ENCODE assay signal across 9 cellular contexts in the genomic region with DNA sequence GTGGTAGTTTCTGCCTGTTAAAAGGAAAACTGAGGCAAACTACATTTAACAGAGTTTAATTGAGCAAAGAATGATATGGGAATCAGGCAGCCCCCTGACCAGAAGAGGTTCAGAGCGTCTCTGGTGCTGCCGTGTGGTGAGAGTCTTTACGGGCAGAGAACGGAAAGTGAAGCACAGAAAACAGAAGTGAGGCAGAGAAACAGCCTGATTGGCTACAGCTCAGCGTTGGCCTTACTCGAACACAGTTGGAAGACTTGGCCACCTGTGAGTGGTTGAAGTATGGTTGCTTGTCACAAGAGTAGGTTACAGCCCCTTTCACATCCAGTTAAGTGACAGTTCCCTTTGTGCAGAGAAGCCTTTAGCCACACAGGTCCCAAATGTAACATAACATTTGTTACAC. TPM values are rescaled to one million over a fixed set of nuclear protein-coding genes. Genes with fewer than 3 reads are reported as not detected.
DNase-seq lines count a peak whose midpoint lies in the region; ATAC-seq and TF ChIP-seq lines count a peak whose summit lies in the region.
"Had no signal": no experiment of that assay in that cellular context is flagged by ENCODE, and none has a peak within 500 bp of the region (broad histone marks: within the 10 kb centered on the region; RNA-seq: fewer than 3 reads in every experiment).

No MANE protein-coding gene starts in this region.

- no peak overlapping the region for H3K27ac ChIP-seq in GM23338 (ENCODE audit: low read depth)
- H3K27ac ChIP-seq in ascending aorta, result peak overlapping the region in 1 of 2 donors; percentile 45

- ATAC-seq in GM18511 (IDR thresholded peaks at IDR 0.05; ENCODE audit: unreplicated experiment) (peak; percentile 99), GM23338 (peak; percentile 78)

- H3K9me3 Mint-ChIP-seq in GM23338, result no peaks in the 10 kb centered on the region
- H3K9me3 Mint-ChIP-seq in nephron, result no peaks in the 10 kb centered on the region

- peak overlapping the region; percentile 86; the same call in 1 of the 2 replicates for H2AFZ ChIP-seq in GM23338

- no peaks in the 10 kb centered on the region for H3K9me2 ChIP-seq in GM23338 (ENCODE audit: insufficient read depth)

- H3K4me2 ChIP-seq in GM23338, result no peak overlapping the region

- H3K36me3 Mint-ChIP-seq in GM23338 (ENCODE audit: low read depth) (no peaks in the 10 kb centered on the region; the same call in 1 of the 3 replicates), nephron (ENCODE audit: low read depth) (no peaks in the 10 kb centered on the region)

- H3K4me1 ChIP-seq in GM23338 (ENCODE audit: insufficient read depth) (peaks cover 6% of the 10 kb centered on the region), ascending aorta (peaks cover 0 to 3% of the 10 kb centered on the region in 2 donors)

- H3F3A ChIP-seq in GM23338 (replicated peaks; ENCODE audit: low read depth), result no peaks in the 10 kb centered on the region

- H3K79me2 ChIP-seq in GM23338 (replicated peaks; ENCODE audit: insufficient read depth), result no peaks in the 10 kb centered on the region

- TF ChIP-seq CTCF in GM23338 (conservative IDR thresholded peaks at IDR 0.05; ENCODE audit: low read depth in 2 of 2), result no peak
- peak; percentile 10 for TF ChIP-seq CTCF in NB4 (IDR thresholded peaks at IDR 0.05; ENCODE audit: low read depth, low read length)
- TF ChIP-seq CTCF in ascending aorta (IDR thresholded peaks at IDR 0.05), result no peak
- no peak for TF ChIP-seq CTCF in nephron (IDR thresholded peaks at IDR 0.05; ENCODE audit: unreplicated experiment in 3 of 3)

- H4K20me1 ChIP-seq in GM23338 (replicated peaks; ENCODE audit: insufficient read depth), result no peaks in the 10 kb centered on the region

- H3K27me3 Mint-ChIP-seq in GM23338 (ENCODE audit: insufficient read depth, low read depth, poor library complexity) (peaks cover 4% of the 10 kb centered on the region), nephron (ENCODE audit: low read depth) (no peaks in the 10 kb centered on the region)

- H3K4me1 Mint-ChIP-seq in GM23338 (peaks cover 22% of the 10 kb centered on the region), nephron (peaks cover 48% of the 10 kb centered on the region)

- DNase-seq in GM23338 (ENCODE audit: low spot score), result peak; percentile 24
- DNase-seq in NB4 (ENCODE audit: low read depth), result peak; percentile 91
- peak in 1 of 2 donors; percentile 71 for DNase-seq in ascending aorta (ENCODE audit: low spot score in 2 of 2)
- DNase-seq in RKO (ENCODE audit: low spot score), result no peak
- no peak for DNase-seq in SKM-1 (lab: John Stamatoyannopoulos, UW; ENCODE audit: unreplicated experiment)
- DNase-seq in DMS 273 treated with DMSO at 0.1 percent for 48 hours (lab: John Stamatoyannopoulos, UW), result no peak

- H3K27me3 ChIP-seq in GM23338 (ENCODE audit: insufficient read depth) (no peaks in the 10 kb centered on the region), ascending aorta (no peaks in the 10 kb centered on the region)

- intact Hi-C loops in ascending aorta (cut with DNase I), result no loop called here

- H3K4me3 ChIP-seq in GM23338, result no peak overlapping the region
- peak overlapping the region; percentile 54 for H3K4me3 ChIP-seq in NB4 (ENCODE audit: low read depth, low read length)
- peak overlapping the region; percentile 4 to 52 for H3K4me3 ChIP-seq in ascending aorta

- H3K9me3 ChIP-seq in ascending aorta, result no peaks in the 10 kb centered on the region

- H3K36me3 ChIP-seq in GM23338 (ENCODE audit: insufficient read depth) (no peaks in the 10 kb centered on the region), ascending aorta (no peaks in the 10 kb centered on the region)

- TF ChIP-seq POLR2A in NB4 (IDR thresholded peaks at IDR 0.05; ENCODE audit: extremely low read depth, insufficient read length), result peak; percentile 49

- H3K4me3 Mint-ChIP-seq in GM23338 (no peak overlapping the region), nephron (peak overlapping the region in 1 of 3 experiments; percentile 4)

- H3K27ac Mint-ChIP-seq in GM23338 (no peak overlapping the region), nephron (peak overlapping the region in 2 of 3 experiments; percentile 17 to 67)

TF ChIP-seq in GM23338, 12 proteins besides CTCF, POLR2A, EP300 and RAD21:
- no peak for TF ChIP-seq ZNF331 (CRISPR knock-in tag; IDR thresholded peaks at IDR 0.05; ENCODE audit: low read depth)
- TF ChIP-seq EZH2phosphoT487 (IDR thresholded peaks at IDR 0.05; ENCODE audit: unreplicated experiment), result no peak
- TF ChIP-seq, protein P1, sequence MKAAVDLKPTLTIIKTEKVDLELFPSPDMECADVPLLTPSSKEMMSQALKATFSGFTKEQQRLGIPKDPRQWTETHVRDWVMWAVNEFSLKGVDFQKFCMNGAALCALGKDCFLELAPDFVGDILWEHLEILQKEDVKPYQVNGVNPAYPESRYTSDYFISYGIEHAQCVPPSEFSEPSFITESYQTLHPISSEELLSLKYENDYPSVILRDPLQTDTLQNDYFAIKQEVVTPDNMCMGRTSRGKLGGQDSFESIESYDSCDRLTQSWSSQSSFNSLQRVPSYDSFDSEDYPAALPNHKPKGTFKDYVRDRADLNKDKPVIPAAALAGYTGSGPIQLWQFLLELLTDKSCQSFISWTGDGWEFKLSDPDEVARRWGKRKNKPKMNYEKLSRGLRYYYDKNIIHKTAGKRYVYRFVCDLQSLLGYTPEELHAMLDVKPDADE (IDR thresholded peaks at IDR 0.05), result no peak
- TF ChIP-seq, protein P2, sequence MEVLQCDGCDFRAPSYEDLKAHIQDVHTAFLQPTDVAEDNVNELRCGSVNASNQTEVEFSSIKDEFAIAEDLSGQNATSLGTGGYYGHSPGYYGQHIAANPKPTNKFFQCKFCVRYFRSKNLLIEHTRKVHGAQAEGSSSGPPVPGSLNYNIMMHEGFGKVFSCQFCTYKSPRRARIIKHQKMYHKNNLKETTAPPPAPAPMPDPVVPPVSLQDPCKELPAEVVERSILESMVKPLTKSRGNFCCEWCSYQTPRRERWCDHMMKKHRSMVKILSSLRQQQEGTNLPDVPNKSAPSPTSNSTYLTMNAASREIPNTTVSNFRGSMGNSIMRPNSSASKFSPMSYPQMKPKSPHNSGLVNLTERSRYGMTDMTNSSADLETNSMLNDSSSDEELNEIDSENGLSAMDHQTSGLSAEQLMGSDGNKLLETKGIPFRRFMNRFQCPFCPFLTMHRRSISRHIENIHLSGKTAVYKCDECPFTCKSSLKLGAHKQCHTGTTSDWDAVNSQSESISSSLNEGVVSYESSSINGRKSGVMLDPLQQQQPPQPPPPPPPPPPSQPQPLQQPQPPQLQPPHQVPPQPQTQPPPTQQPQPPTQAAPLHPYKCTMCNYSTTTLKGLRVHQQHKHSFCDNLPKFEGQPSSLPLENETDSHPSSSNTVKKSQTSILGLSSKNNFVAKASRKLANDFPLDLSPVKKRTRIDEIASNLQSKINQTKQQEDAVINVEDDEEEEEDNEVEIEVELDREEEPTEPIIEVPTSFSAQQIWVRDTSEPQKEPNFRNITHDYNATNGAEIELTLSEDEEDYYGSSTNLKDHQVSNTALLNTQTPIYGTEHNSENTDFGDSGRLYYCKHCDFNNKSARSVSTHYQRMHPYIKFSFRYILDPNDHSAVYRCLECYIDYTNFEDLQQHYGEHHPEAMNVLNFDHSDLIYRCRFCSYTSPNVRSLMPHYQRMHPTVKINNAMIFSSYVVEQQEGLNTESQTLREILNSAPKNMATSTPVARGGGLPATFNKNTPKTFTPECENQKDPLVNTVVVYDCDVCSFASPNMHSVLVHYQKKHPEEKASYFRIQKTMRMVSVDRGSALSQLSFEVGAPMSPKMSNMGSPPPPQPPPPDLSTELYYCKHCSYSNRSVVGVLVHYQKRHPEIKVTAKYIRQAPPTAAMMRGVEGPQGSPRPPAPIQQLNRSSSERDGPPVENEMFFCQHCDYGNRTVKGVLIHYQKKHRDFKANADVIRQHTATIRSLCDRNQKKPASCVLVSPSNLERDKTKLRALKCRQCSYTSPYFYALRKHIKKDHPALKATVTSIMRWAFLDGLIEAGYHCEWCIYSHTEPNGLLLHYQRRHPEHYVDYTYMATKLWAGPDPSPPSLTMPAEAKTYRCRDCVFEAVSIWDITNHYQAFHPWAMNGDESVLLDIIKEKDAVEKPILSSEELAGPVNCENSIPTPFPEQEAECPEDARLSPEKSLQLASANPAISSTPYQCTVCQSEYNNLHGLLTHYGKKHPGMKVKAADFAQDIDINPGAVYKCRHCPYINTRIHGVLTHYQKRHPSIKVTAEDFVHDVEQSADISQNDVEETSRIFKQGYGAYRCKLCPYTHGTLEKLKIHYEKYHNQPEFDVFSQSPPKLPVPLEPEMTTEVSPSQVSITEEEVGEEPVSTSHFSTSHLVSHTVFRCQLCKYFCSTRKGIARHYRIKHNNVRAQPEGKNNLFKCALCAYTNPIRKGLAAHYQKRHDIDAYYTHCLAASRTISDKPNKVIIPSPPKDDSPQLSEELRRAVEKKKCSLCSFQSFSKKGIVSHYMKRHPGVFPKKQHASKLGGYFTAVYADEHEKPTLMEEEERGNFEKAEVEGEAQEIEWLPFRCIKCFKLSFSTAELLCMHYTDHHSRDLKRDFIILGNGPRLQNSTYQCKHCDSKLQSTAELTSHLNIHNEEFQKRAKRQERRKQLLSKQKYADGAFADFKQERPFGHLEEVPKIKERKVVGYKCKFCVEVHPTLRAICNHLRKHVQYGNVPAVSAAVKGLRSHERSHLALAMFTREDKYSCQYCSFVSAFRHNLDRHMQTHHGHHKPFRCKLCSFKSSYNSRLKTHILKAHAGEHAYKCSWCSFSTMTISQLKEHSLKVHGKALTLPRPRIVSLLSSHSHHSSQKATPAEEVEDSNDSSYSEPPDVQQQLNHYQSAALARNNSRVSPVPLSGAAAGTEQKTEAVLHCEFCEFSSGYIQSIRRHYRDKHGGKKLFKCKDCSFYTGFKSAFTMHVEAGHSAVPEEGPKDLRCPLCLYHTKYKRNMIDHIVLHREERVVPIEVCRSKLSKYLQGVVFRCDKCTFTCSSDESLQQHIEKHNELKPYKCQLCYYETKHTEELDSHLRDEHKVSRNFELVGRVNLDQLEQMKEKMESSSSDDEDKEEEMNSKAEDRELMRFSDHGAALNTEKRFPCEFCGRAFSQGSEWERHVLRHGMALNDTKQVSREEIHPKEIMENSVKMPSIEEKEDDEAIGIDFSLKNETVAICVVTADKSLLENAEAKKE (CRISPR knock-in tag; IDR thresholded peaks at IDR 0.05), result no peak
- TF ChIP-seq STAT1 (IDR thresholded peaks at IDR 0.05; ENCODE audit: unreplicated experiment), result no peak

RNA-seq across cellular contexts. Expression of a gene that starts 16.9 kb away (rescaled TPM):
- total RNA-seq in GM23338 (2014; rRNA removed; shearing (Covaris generic)), result 2.5 and 3.3 TPM in 2 replicates
- polyA plus RNA-seq in GM23338 (2016; fragmentation: Nextera tagmentation; extraction: Ambion mirVana), result 1.7 and 3.0 TPM in 2 replicates
- total RNA-seq in ascending aorta, result 4.8 TPM
- total RNA-seq: RPMI7951 had no signal

Comparison
In these comparisons a context has a peak if more than half of its experiments do, and no peak if none do; other contexts are left out.
1. DNase-seq: peak in GM23338 (single experiment) and NB4 (single experiment); none in RKO (single experiment), SKM-1 (single experiment) and DMS 273 treated with DMSO at 0.1 percent for 48 hours (single experiment).